In the genomic region with DNA sequence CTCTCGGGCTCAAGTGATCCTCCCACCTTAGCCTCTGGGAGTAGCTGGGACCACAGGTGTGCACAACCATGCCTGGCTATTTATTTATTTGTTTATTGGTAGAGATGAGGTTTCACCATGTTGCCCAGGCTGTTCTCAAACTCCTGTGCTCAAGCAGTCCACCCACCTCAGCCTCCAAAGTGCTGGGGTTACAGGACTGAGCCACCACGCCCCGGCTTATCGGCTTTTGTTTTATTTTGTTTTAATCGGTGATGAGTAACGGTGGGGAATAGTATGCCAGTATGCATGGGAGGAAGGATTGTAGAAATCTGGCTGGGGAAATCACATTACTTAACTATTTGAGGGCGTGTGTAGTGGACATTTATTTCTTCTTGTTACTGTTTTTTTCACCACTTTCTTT, we compare ENCODE assay signal across 18 cellular contexts.
DNase-seq lines count a peak whose midpoint lies in the region; ATAC-seq and TF ChIP-seq lines count a peak whose summit lies in the region.
"Had no signal": no experiment of that assay in that cellular context is flagged by ENCODE, and none has a peak within 500 bp of the region (broad histone marks: within the 10 kb centered on the region; RNA-seq: fewer than 3 reads in every experiment).

No MANE protein-coding gene starts in this region.

- no peak for TF ChIP-seq CTCF in lower lobe of right lung (IDR thresholded peaks at IDR 0.05)

- no peaks in the 10 kb centered on the region for H3K27me3 Mint-ChIP-seq in activated T-cell treated with anti-CD3 and anti-CD28 coated beads, Interleukin-2, amount 50 U/mL, for 72 hours (ENCODE audit: low read depth)
- H3K27me3 Mint-ChIP-seq: B cell; CD4-positive, CD25-positive, alpha-beta regulatory T cell had no signal

- DNase-seq in NCI-H82 (lab: John Stamatoyannopoulos, UW) (peak; percentile 39), NCI-H82 treated with DMSO at 0.1 percent for 48 hours (lab: John Stamatoyannopoulos, UW; ENCODE audit: unreplicated experiment) (no peak), lower lobe of right lung (peak; percentile 22), posterior vena cava (ENCODE audit: low spot score) (peak; percentile 54)
- no peak for DNase-seq in activated T-cell treated with anti-CD3 and anti-CD28 coated beads, Interleukin-2, amount 50 U/mL, for 72 hours
- DNase-seq: Caco-2; CD4-positive, CD25-positive, alpha-beta regulatory T cell; CD8-positive, alpha-beta T cell; DMS153; EL; GF-D8 had no signal

- no peaks in the 10 kb centered on the region for H3K4me1 ChIP-seq in lower lobe of right lung

- ATAC-seq in lower lobe of right lung (no peak), HG03159 (IDR thresholded peaks at IDR 0.05; ENCODE audit: unreplicated experiment) (no peak), GM19395 (IDR thresholded peaks at IDR 0.05; ENCODE audit: unreplicated experiment) (no peak)
- ATAC-seq in activated T-cell treated with anti-CD3 and anti-CD28 coated beads, Interleukin-2, amount 50 U/mL, for 72 hours (replicated peaks in 1 of 2) = no peak
- ATAC-seq: CD8-positive, alpha-beta T cell had no signal

- no peaks in the 10 kb centered on the region for H3K4me1 Mint-ChIP-seq in activated T-cell treated with anti-CD3 and anti-CD28 coated beads, Interleukin-2, amount 50 U/mL, for 72 hours (ENCODE audit: low read depth)
- H3K4me1 Mint-ChIP-seq: B cell; CD4-positive, CD25-positive, alpha-beta regulatory T cell had no signal

- peaks cover 0 to 2% of the 10 kb centered on the region in 2 donors for H3K36me3 Mint-ChIP-seq in activated T-cell treated with anti-CD3 and anti-CD28 coated beads, Interleukin-2, amount 50 U/mL, for 72 hours (ENCODE audit: insufficient read depth in 2 of 2)
- H3K36me3 Mint-ChIP-seq: CD4-positive, CD25-positive, alpha-beta regulatory T cell; CD8-positive, alpha-beta T cell had no signal

- no peaks in the 10 kb centered on the region for H3K36me3 ChIP-seq in lower lobe of right lung
- H3K36me3 ChIP-seq: BLaER1, HAP-1 had no signal

- H3K27me3 ChIP-seq in lower lobe of right lung (ENCODE audit: low read depth) = no peaks in the 10 kb centered on the region
- H3K27me3 ChIP-seq: BLaER1 had no signal

- peaks cover 2 to 6% of the 10 kb centered on the region in 2 donors for H3K9me3 Mint-ChIP-seq in activated T-cell treated with anti-CD3 and anti-CD28 coated beads, Interleukin-2, amount 50 U/mL, for 72 hours
- H3K9me3 Mint-ChIP-seq: CD8-positive, alpha-beta T cell had no signal

- H3K9me3 ChIP-seq in lower lobe of right lung = no peaks in the 10 kb centered on the region
- H3K9me3 ChIP-seq: BLaER1, Caco-2, HAP-1 had no signal

- intact Hi-C loops in lower lobe of right lung (cut with DNase I) (no loop called here), posterior vena cava (cut with DNase I) (no loop called here)

- H3K27ac ChIP-seq in lower lobe of right lung = no peak overlapping the region
- H3K27ac ChIP-seq: 22Rv1, BLaER1, C4-2B had no signal

- no peak overlapping the region for H3K4me3 Mint-ChIP-seq in activated T-cell treated with anti-CD3 and anti-CD28 coated beads, Interleukin-2, amount 50 U/mL, for 72 hours
- H3K4me3 Mint-ChIP-seq: B cell; CD4-positive, CD25-positive, alpha-beta regulatory T cell; CD8-positive, alpha-beta T cell had no signal

- H3K4me3 ChIP-seq in lower lobe of right lung = no peak overlapping the region
- H3K4me3 ChIP-seq: BLaER1, HAP-1 had no signal

- H3K27ac Mint-ChIP-seq in activated T-cell treated with anti-CD3 and anti-CD28 coated beads, Interleukin-2, amount 50 U/mL, for 72 hours = no peak overlapping the region
- H3K27ac Mint-ChIP-seq: B cell; CD4-positive, CD25-positive, alpha-beta regulatory T cell; CD8-positive, alpha-beta T cell had no signal

Comparison
In these comparisons a context has a peak if more than half of its experiments do, and no peak if none do; other contexts are left out.
1. DNase-seq: peak in NCI-H82 (single experiment), lower lobe of right lung (single experiment) and posterior vena cava (single experiment); none in NCI-H82 treated with DMSO at 0.1 percent for 48 hours (single experiment) and activated T-cell treated with anti-CD3 and anti-CD28 coated beads, Interleukin-2, amount 50 U/mL, for 72 hours (0 of 2).